18 cellular contexts compared by ENCODE assay signal in the genomic region with DNA sequence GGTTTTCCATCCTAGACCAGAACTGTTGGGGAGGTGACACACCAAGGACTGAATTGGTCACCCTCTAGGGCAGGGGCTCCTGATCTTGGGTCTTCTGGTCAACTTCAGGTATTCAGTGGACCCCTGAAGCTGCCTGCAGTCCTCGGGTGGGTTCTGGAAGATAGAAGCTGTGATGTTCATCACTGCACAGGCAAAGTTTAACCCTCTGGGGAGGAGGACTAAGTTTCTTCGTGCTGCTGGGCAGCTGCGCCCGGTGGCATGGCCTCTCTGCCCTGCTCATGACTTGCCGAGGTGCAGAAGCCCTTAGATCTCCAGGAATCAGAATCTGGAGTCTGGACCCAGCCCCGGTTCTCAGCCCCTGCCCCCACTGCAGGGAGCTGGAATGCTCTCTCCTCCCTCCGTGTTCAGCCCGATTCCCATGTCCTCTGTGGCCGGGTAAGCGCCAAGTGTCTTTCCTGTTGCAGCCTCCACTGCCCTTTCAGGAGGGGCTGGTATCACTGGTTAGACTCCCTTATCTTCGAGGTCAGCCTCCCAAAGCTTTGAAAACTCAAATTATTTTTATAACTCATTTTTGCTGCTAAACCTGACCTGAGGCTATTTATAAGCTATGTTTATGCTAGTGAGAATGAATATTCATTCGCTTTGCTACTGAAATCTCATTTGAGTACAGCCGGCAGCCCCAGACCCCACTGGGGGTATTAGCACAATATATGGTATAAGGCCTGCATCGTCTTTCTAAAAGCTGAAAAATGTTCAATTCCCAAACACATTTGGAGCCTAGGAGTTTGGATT. TPM values are rescaled to one million over a fixed set of nuclear protein-coding genes. Genes with fewer than 3 reads are reported as not detected.
DNase-seq lines count a peak whose midpoint lies in the region; ATAC-seq and TF ChIP-seq lines count a peak whose summit lies in the region.
"Had no signal": no experiment of that assay in that cellular context is flagged by ENCODE, and none has a peak within 500 bp of the region (broad histone marks: within the 10 kb centered on the region; RNA-seq: fewer than 3 reads in every experiment).

No MANE protein-coding gene starts in this region.

- DNase-seq in SK-N-SH (peak; percentile 31), hepatocyte (ENCODE audit: low spot score) (no peak), smooth muscle cell (lab: John Stamatoyannopoulos, UW; ENCODE audit: unreplicated experiment) (no peak), NCI-H1105 (lab: John Stamatoyannopoulos, UW) (no peak), AG08396 (ENCODE audit: low spot score) (no peak)
- DNase-seq: DMS 273 treated with DMSO at 0.1 percent for 48 hours, MG63, NCI-H1105 treated with DMSO at 0.1 percent for 48 hours, NCI-H1930, NCI-H510A treated with DMSO at 0.1 percent for 48 hours, SHP77 treated with DMSO at 0.1 percent for 48 hours had no signal

- H3K4me3 ChIP-seq in SK-N-SH (ENCODE audit: low read depth in 2 of 2, low read length in 1 of 2) (no peak overlapping the region), hepatocyte (no peak overlapping the region), smooth muscle cell (peak overlapping the region; percentile 30), gastroesophageal sphincter (no peak overlapping the region)
- H3K4me3 ChIP-seq: BLaER1, MG63 had no signal

- TF ChIP-seq EP300 in SK-N-SH (IDR thresholded peaks at IDR 0.05; ENCODE audit: borderline replicate concordance in 1 of 2, low read depth in 1 of 2, low read length in 1 of 2), result no peak
- no peak for TF ChIP-seq EP300 in gastroesophageal sphincter (IDR thresholded peaks at IDR 0.05)

- CTCF ChIA-PET in SK-N-SH (lab: Yijun Ruan, JAX), result interaction anchor here (1.1 to 5.0 kb wide), 7 partner anchors 12 to 77 kb away, joined by 3 to 31 read pairs (median 5); no protein-coding TSS in a partner anchor

- no peaks in the 10 kb centered on the region for H3K9me3 ChIP-seq in SK-N-SH
- no peaks in the 10 kb centered on the region for H3K9me3 ChIP-seq in hepatocyte (ENCODE audit: low read depth)
- no peaks in the 10 kb centered on the region for H3K9me3 ChIP-seq in smooth muscle cell (replicated peaks; ENCODE audit: low read depth)
- no peaks in the 10 kb centered on the region for H3K9me3 ChIP-seq in gastroesophageal sphincter
- H3K9me3 ChIP-seq: BLaER1, MG63 had no signal

- peaks cover 35% of the 10 kb centered on the region for H3K27me3 ChIP-seq in SK-N-SH (ENCODE audit: insufficient read depth)
- H3K27me3 ChIP-seq in hepatocyte, result peaks cover 37% of the 10 kb centered on the region
- no peaks in the 10 kb centered on the region for H3K27me3 ChIP-seq in smooth muscle cell (ENCODE audit: low read depth)
- H3K27me3 ChIP-seq in gastroesophageal sphincter, result peaks cover 75% of the 10 kb centered on the region

- H4K20me1 ChIP-seq in SK-N-SH (ENCODE audit: insufficient read depth) (no peaks in the 10 kb centered on the region), hepatocyte (ENCODE audit: insufficient read depth, poor library complexity, severe bottlenecking) (no peaks in the 10 kb centered on the region), smooth muscle cell (ENCODE audit: low read depth) (no peaks in the 10 kb centered on the region)
- H4K20me1 ChIP-seq: BLaER1 had no signal

- 73% methylated on average over 12 of the region's 14 CpGs for WGBS in SK-N-SH (ENCODE audit: low lambda C conversion rate)
- 64% methylated on average over 14 of the region's 14 CpGs for WGBS in hepatocyte (ENCODE audit: low lambda C conversion rate, missing lambda C conversion rate)
- 44% methylated on average over 14 of the region's 14 CpGs for WGBS in smooth muscle cell (ENCODE audit: low lambda C conversion rate)
- WGBS in gastroesophageal sphincter (ENCODE audit: low coverage in 1 of 2), 2 donors, result 50 to 80% methylated on average over 1 to 8 of the region's 14 CpGs

- H3K27ac ChIP-seq in SK-N-SH (ENCODE audit: low read depth in 2 of 2, low read length in 1 of 2) (no peak overlapping the region), hepatocyte (peak overlapping the region; percentile 95), smooth muscle cell (ENCODE audit: low read depth) (peak overlapping the region; percentile 91), gastroesophageal sphincter (no peak overlapping the region)
- H3K27ac ChIP-seq: 22Rv1, BLaER1, HL-60, KMS-11 had no signal

- H3K9ac ChIP-seq in SK-N-SH (no peak overlapping the region), smooth muscle cell (ENCODE audit: low read depth) (no peak overlapping the region)
- H3K9ac ChIP-seq: BLaER1, KMS-11 had no signal

- H2AFZ ChIP-seq in SK-N-SH (ENCODE audit: low read depth) (no peak overlapping the region), hepatocyte (no peak overlapping the region), smooth muscle cell (ENCODE audit: low read depth) (no peak overlapping the region)

- ATAC-seq in SK-N-SH treated with all-trans-retinoic acid at 6 μM for 48 hours, result no peak
- no peak for ATAC-seq in gastroesophageal sphincter
- no peak for ATAC-seq in GM21360 (IDR thresholded peaks at IDR 0.05; ENCODE audit: unreplicated experiment)

- POLR2A ChIA-PET in SK-N-SH (lab: Yijun Ruan, JAX), result interaction anchor here (0.6 kb wide), 1 partner anchor 135 kb away, joined by 3 read pairs; no protein-coding TSS in a partner anchor

- TF ChIP-seq CTCF in SK-N-SH (IDR thresholded peaks at IDR 0.05) (no peak), hepatocyte (IDR thresholded peaks at IDR 0.05; ENCODE audit: poor library complexity) (no peak), smooth muscle cell (IDR thresholded peaks at IDR 0.05; ENCODE audit: borderline replicate concordance, insufficient read depth, poor library complexity, severe bottlenecking) (no peak), gastroesophageal sphincter (IDR thresholded peaks at IDR 0.05) (no peak)

- no peak overlapping the region for H3K4me2 ChIP-seq in SK-N-SH
- peak overlapping the region; percentile 78 for H3K4me2 ChIP-seq in hepatocyte
- H3K4me2 ChIP-seq in smooth muscle cell, result peak overlapping the region; percentile 88
- H3K4me2 ChIP-seq: BLaER1, KMS-11 had no signal

- H3K79me2 ChIP-seq in SK-N-SH (ENCODE audit: insufficient read depth) (no peaks in the 10 kb centered on the region), hepatocyte (no peaks in the 10 kb centered on the region), smooth muscle cell (ENCODE audit: low read depth) (peaks cover 10% of the 10 kb centered on the region)

- no peak for TF ChIP-seq RAD21 in SK-N-SH (IDR thresholded peaks at IDR 0.05; ENCODE audit: low read length)

- H3K9me2 ChIP-seq in SK-N-SH, result no peaks in the 10 kb centered on the region
- H3K9me2 ChIP-seq in hepatocyte (replicated peaks; ENCODE audit: insufficient read depth), result no peaks in the 10 kb centered on the region

- H3K36me3 ChIP-seq in SK-N-SH (replicated peaks in 1 of 2; ENCODE audit: control insufficient read depth in 1 of 2, insufficient read depth in 2 of 2, low read length in 1 of 2), result no peaks in the 10 kb centered on the region
- no peaks in the 10 kb centered on the region for H3K36me3 ChIP-seq in hepatocyte (replicated peaks; ENCODE audit: insufficient read depth, low read depth)
- no peaks in the 10 kb centered on the region for H3K36me3 ChIP-seq in smooth muscle cell (ENCODE audit: low read depth)
- no peaks in the 10 kb centered on the region for H3K36me3 ChIP-seq in gastroesophageal sphincter
- H3K36me3 ChIP-seq: BLaER1, MG63 had no signal

- no peaks in the 10 kb centered on the region; a peak in 1 of 4 replicates for H3K4me1 ChIP-seq in SK-N-SH (ENCODE audit: control insufficient read depth in 1 of 2, insufficient read depth in 2 of 2, low read depth in 1 of 2, low read length in 1 of 2)
- H3K4me1 ChIP-seq in hepatocyte (ENCODE audit: insufficient read depth), result peaks cover 15% of the 10 kb centered on the region
- peaks cover 12% of the 10 kb centered on the region for H3K4me1 ChIP-seq in smooth muscle cell (ENCODE audit: low read depth)
- H3K4me1 ChIP-seq in gastroesophageal sphincter, result peaks cover 0 to 11% (median 4%) of the 10 kb centered on the region in 3 donors

- H3F3A ChIP-seq in SK-N-SH (replicated peaks; ENCODE audit: insufficient read depth) (no peaks in the 10 kb centered on the region), smooth muscle cell (ENCODE audit: low read depth) (peaks cover 9% of the 10 kb centered on the region)

- no peak for TF ChIP-seq POLR2A in gastroesophageal sphincter (IDR thresholded peaks at IDR 0.05)

TF ChIP-seq in SK-N-SH, 30 proteins besides CTCF, POLR2A, EP300 and RAD21 (continues in another document):
- TF ChIP-seq, protein P1, sequence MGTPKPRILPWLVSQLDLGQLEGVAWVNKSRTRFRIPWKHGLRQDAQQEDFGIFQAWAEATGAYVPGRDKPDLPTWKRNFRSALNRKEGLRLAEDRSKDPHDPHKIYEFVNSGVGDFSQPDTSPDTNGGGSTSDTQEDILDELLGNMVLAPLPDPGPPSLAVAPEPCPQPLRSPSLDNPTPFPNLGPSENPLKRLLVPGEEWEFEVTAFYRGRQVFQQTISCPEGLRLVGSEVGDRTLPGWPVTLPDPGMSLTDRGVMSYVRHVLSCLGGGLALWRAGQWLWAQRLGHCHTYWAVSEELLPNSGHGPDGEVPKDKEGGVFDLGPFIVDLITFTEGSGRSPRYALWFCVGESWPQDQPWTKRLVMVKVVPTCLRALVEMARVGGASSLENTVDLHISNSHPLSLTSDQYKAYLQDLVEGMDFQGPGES (IDR thresholded peaks at IDR 0.05; ENCODE audit: low read depth, low read length), result no peak
- no peak for TF ChIP-seq NFIC (IDR thresholded peaks at IDR 0.05; ENCODE audit: borderline replicate concordance)
- TF ChIP-seq NRF1 (IDR thresholded peaks at IDR 0.05; ENCODE audit: low read depth, low read length), result no peak

TF ChIP-seq in SK-N-SH treated with all-trans-retinoic acid at 6 μM for 48 hours, 23 proteins besides CTCF, POLR2A, EP300 and RAD21 (continues in another document):
- TF ChIP-seq OSR1 (CRISPR knock-in tag; IDR thresholded peaks at IDR 0.05), result no peak
- no peak for TF ChIP-seq BACH2 (CRISPR knock-in tag; IDR thresholded peaks at IDR 0.05; ENCODE audit: borderline replicate concordance)
- no peak for TF ChIP-seq ZFP3 (CRISPR knock-in tag; IDR thresholded peaks at IDR 0.05)
- TF ChIP-seq CSDC2 (CRISPR knock-in tag; IDR thresholded peaks at IDR 0.05), result no peak

RNA-seq across cellular contexts. Expression of a gene that starts 1.7 kb away (rescaled TPM):
- polyA plus RNA-seq in SK-N-SH (2012; rRNA removed) (0.06 and 0.07 TPM in 2 replicates), hepatocyte (43.4 and 49.9 TPM in 2 replicates), smooth muscle cell (49.0 and 72.0 TPM in 2 replicates)
- polyA plus RNA-seq in SK-N-SH (2012; cell fraction: cytosol; rRNA removed), result 0.01 and 0.08 TPM in 2 replicates
- polyA plus RNA-seq in SK-N-SH (2012; cell fraction: nucleus; rRNA removed), result 0.07 and 0.23 TPM in 2 replicates
- total RNA-seq in hepatocyte (12.4 and 29.5 TPM in 2 replicates), smooth muscle cell (21.3 and 26.9 TPM in 2 replicates), gastroesophageal sphincter (under 1 TPM in 3 of 4 donors, not detected in 1; under 0.01 to 0.78 (median 0.50) TPM)

Comparison
In these comparisons a context has a peak if more than half of its experiments do, and no peak if none do; other contexts are left out.
1. H3K27ac ChIP-seq: peak in hepatocyte (single experiment) and smooth muscle cell (single experiment); none in SK-N-SH (0 of 2) and gastroesophageal sphincter (0 of 4).